In the genomic region with DNA sequence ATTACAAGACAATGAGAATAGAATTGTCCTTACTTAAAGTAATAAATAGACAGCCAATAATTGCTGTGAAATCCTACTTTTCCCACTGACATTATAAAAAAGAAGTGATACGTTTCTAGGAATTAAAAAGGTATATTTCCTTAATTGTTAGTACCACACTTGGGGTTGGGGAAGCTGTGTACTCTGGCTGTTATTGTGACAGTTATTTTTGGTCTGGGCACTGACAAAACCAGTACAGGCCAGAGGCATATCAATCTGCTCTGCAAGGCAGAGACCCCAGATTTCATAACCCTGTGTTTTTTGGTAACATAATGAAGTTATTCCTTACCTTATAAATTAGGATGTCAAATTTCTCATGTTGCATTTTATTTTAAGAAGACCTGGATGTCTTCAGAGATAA, we compare ENCODE assay signal across 22 cellular contexts.
"Had no signal": no experiment of that assay in that cellular context is flagged by ENCODE, and none has a peak within 500 bp of the region (broad histone marks: within the 10 kb centered on the region; RNA-seq: fewer than 3 reads in every experiment).

No MANE protein-coding gene starts in this region.

- FAIRE-seq: bronchial epithelial cell, endometrium had no signal

- ATAC-seq: stimulated activated naive CD8-positive, alpha-beta T cell treated with anti-CD3 and anti-CD28 coated beads, Interleukin-15, Interleukin-2, amounts not matched to agents 100 U/mL and 50 U/mL, for 24 hours; upper lobe of right lung had no signal

- H3K27me3 ChIP-seq: thyroid gland, upper lobe of right lung had no signal

- H3K4me3 Mint-ChIP-seq: activated B cell treated with CpG ODN at 0.5 μM for 24 hours; activated naive CD8-positive, alpha-beta T cell treated with anti-CD3 and anti-CD28 coated beads, Interleukin-2, amount 10 ng/mL, durations not matched to agents 7 days and 5 days; naive B cell; neural crest cell had no signal

- DNase-seq: activated B cell treated with CpG ODN at 0.5 μM for 24 hours; activated CD4-positive, alpha-beta T cell treated with anti-CD3 and anti-CD28 coated beads for 4 hours; activated CD4-positive, alpha-beta T cell treated with anti-CD3 and anti-CD28 coated beads, Interleukin-2, amount 50 U/mL, for 48 hours; activated naive CD4-positive, alpha-beta T cell treated with Interleukin-2 at 50 U/mL for 16 hours; activated naive CD8-positive, alpha-beta T cell treated with anti-CD3 and anti-CD28 coated beads, Interleukin-2, amount 10 ng/mL, durations not matched to agents 7 days and 5 days; activated T-cell treated with anti-CD3 and anti-CD28 coated beads, Interleukin-2, amount 50 U/mL, for 48 hours; amniotic stem cell; effector CD4-positive, alpha-beta T cell; erythroblast; foreskin fibroblast; hippocampal formation; kidney glomerular epithelial cell; naive B cell; posterior cingulate gyrus; stimulated activated CD4-positive, alpha-beta T cell treated with anti-CD3 and anti-CD28 coated beads, Interleukin-4, amount 100 ng/mL, for 24 hours; stimulated activated naive CD8-positive, alpha-beta T cell treated with anti-CD3 and anti-CD28 coated beads, Interleukin-15, Interleukin-2, amounts not matched to agents 100 U/mL and 50 U/mL, for 24 hours; T1000; thyroid gland; upper lobe of right lung had no signal

- H3K27ac Mint-ChIP-seq: activated B cell treated with CpG ODN at 0.5 μM for 24 hours; activated naive CD8-positive, alpha-beta T cell treated with anti-CD3 and anti-CD28 coated beads, Interleukin-2, amount 10 ng/mL, durations not matched to agents 7 days and 5 days had no signal

- H3K4me3 ChIP-seq: thyroid gland, upper lobe of right lung had no signal

- H3K36me3 ChIP-seq: thyroid gland had no signal

- H3K27ac ChIP-seq: thyroid gland, upper lobe of right lung had no signal

- H3K4me1 ChIP-seq: upper lobe of right lung had no signal

- H3K9me3 ChIP-seq: thyroid gland, upper lobe of right lung had no signal

- H3K27me3 Mint-ChIP-seq: activated B cell treated with CpG ODN at 0.5 μM for 24 hours; activated naive CD8-positive, alpha-beta T cell treated with anti-CD3 and anti-CD28 coated beads, Interleukin-2, amount 10 ng/mL, durations not matched to agents 7 days and 5 days; naive B cell had no signal
